26 cellular contexts compared by ENCODE assay signal in the genomic region with DNA sequence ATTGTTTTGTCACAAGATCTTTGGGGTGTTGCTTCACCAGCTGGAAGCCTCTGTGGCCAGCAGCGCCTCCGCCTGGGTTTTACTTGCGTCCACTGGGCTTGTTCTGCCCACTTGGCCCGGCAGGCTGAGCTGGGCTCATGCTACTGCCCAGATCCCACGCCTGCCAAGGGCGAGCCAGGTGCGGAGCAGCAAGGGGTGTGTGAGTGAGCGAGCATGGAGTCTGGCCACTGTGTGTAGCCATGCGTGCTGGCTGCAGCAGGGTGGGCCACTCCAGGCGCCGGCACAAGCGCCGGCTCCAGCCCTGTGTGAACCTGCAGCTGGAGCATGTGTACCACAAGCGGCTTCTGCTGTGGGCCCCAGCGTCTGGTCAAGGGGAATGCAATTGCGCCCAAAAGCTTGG.
"Had no signal": no experiment of that assay in that cellular context is flagged by ENCODE, and none has a peak within 500 bp of the region (broad histone marks: within the 10 kb centered on the region; RNA-seq: fewer than 3 reads in every experiment).

No MANE protein-coding gene starts in this region.

- H3K27me3 Mint-ChIP-seq: activated CD4-positive, alpha-beta memory T cell treated with anti-CD3 and anti-CD28 coated beads, Interleukin-2, amount 10 ng/mL, durations not matched to agents 7 days and 5 days; activated CD4-positive, alpha-beta T cell treated with anti-CD3 and anti-CD28 coated beads, Interleukin-2, amount 10 ng/mL, durations not matched to agents 7 days and 5 days; activated naive CD4-positive, alpha-beta T cell treated with anti-CD3 and anti-CD28 coated beads, Interleukin-2, amount 10 ng/mL, durations not matched to agents 7 days and 5 days; brain had no signal

- H3K36me3 ChIP-seq: ascending aorta, breast epithelium, cardiac muscle cell, colonic mucosa had no signal

- H3K27ac Mint-ChIP-seq: activated CD4-positive, alpha-beta memory T cell treated with anti-CD3 and anti-CD28 coated beads, Interleukin-2, amount 10 ng/mL, durations not matched to agents 7 days and 5 days; activated CD4-positive, alpha-beta T cell treated with anti-CD3 and anti-CD28 coated beads, Interleukin-2, amount 10 ng/mL, durations not matched to agents 7 days and 5 days; activated naive CD4-positive, alpha-beta T cell treated with anti-CD3 and anti-CD28 coated beads, Interleukin-2, amount 10 ng/mL, durations not matched to agents 7 days and 5 days; activated naive CD4-positive, alpha-beta T cell treated with anti-CD3 and anti-CD28 coated beads, Interleukin-2, amount 50 U/mL, for 72 hours; activated naive CD8-positive, alpha-beta T cell treated with anti-CD3 and anti-CD28 coated beads, Interleukin-2, amount 10 ng/mL, durations not matched to agents 7 days and 5 days; activated T-cell treated with anti-CD3 and anti-CD28 coated beads, Interleukin-2, amount 50 U/mL, for 24 hours; activated T-cell treated with anti-CD3 and anti-CD28 coated beads, Interleukin-2, amount 50 U/mL, for 72 hours; brain; endodermal cell had no signal

- ATAC-seq: activated naive CD4-positive, alpha-beta T cell treated with anti-CD3 and anti-CD28 coated beads, Interleukin-2, amount 50 U/mL, for 72 hours; activated T-cell treated with anti-CD3 and anti-CD28 coated beads, Interleukin-2, amount 50 U/mL, for 72 hours; esophagus mucosa had no signal

- H3K36me3 Mint-ChIP-seq: activated naive CD4-positive, alpha-beta T cell treated with anti-CD3 and anti-CD28 coated beads, Interleukin-2, amount 10 ng/mL, durations not matched to agents 7 days and 5 days; activated naive CD4-positive, alpha-beta T cell treated with anti-CD3 and anti-CD28 coated beads, Interleukin-2, amount 50 U/mL, for 72 hours; activated naive CD8-positive, alpha-beta T cell treated with anti-CD3 and anti-CD28 coated beads, Interleukin-2, amount 10 ng/mL, durations not matched to agents 7 days and 5 days; brain had no signal

- H3K27ac ChIP-seq: ascending aorta, breast epithelium, cardiac muscle cell, colonic mucosa had no signal

- DNase-seq: activated CD4-positive, alpha-beta memory T cell treated with anti-CD3 and anti-CD28 coated beads, Interleukin-2, amount 10 ng/mL, durations not matched to agents 7 days and 5 days; activated CD4-positive, alpha-beta T cell treated with anti-CD3 and anti-CD28 coated beads for 1 hour; activated CD4-positive, alpha-beta T cell treated with anti-CD3 and anti-CD28 coated beads for 4 hours; activated CD4-positive, alpha-beta T cell treated with anti-CD3 and anti-CD28 coated beads, Interleukin-2, amount 10 ng/mL, durations not matched to agents 7 days and 5 days; activated CD4-positive, alpha-beta T cell treated with anti-CD3 and anti-CD28 coated beads, Interleukin-2, amount 50 U/mL, for 4 hours; activated CD8-positive, alpha-beta memory T cell treated with anti-CD3 and anti-CD28 coated beads, Interleukin-2, amount 50 U/mL, for 48 hours; activated gamma-delta T cell; activated naive CD4-positive, alpha-beta T cell; activated naive CD4-positive, alpha-beta T cell treated with anti-CD3 and anti-CD28 coated beads, Interleukin-2, amount 10 ng/mL, durations not matched to agents 7 days and 5 days; activated naive CD8-positive, alpha-beta T cell treated with anti-CD3 and anti-CD28 coated beads, Interleukin-2, amount 10 ng/mL, durations not matched to agents 7 days and 5 days; activated T-cell treated with anti-CD3 and anti-CD28 coated beads for 4 hours; activated T-cell treated with anti-CD3 and anti-CD28 coated beads, Interleukin-2, amount 50 U/mL, for 24 hours; activated T-cell treated with anti-CD3 and anti-CD28 coated beads, Interleukin-2, amount 50 U/mL, for 72 hours; central memory CD4-positive, alpha-beta T cell; cerebellar nuclear complex; colonic mucosa; effector CD8-positive, alpha-beta T cell; endodermal cell; foreskin fibroblast; T-helper 2 cell had no signal

- H3K4me3 Mint-ChIP-seq: activated CD4-positive, alpha-beta memory T cell treated with anti-CD3 and anti-CD28 coated beads, Interleukin-2, amount 10 ng/mL, durations not matched to agents 7 days and 5 days; activated CD4-positive, alpha-beta T cell treated with anti-CD3 and anti-CD28 coated beads, Interleukin-2, amount 10 ng/mL, durations not matched to agents 7 days and 5 days; activated naive CD4-positive, alpha-beta T cell treated with anti-CD3 and anti-CD28 coated beads, Interleukin-2, amount 10 ng/mL, durations not matched to agents 7 days and 5 days; activated naive CD8-positive, alpha-beta T cell treated with anti-CD3 and anti-CD28 coated beads, Interleukin-2, amount 10 ng/mL, durations not matched to agents 7 days and 5 days; activated T-cell treated with anti-CD3 and anti-CD28 coated beads, Interleukin-2, amount 50 U/mL, for 24 hours; activated T-cell treated with anti-CD3 and anti-CD28 coated beads, Interleukin-2, amount 50 U/mL, for 72 hours; brain; endodermal cell had no signal

- H3K4me3 ChIP-seq: ascending aorta, breast epithelium, cardiac muscle cell, colonic mucosa had no signal

- H3K9me3 ChIP-seq: ascending aorta, breast epithelium, colonic mucosa had no signal

- H3K4me1 ChIP-seq: ascending aorta, breast epithelium, colonic mucosa had no signal

- H3K27me3 ChIP-seq: ascending aorta, breast epithelium, colonic mucosa had no signal

- H3K4me1 Mint-ChIP-seq: activated CD4-positive, alpha-beta memory T cell treated with anti-CD3 and anti-CD28 coated beads, Interleukin-2, amount 10 ng/mL, durations not matched to agents 7 days and 5 days; activated CD4-positive, alpha-beta T cell treated with anti-CD3 and anti-CD28 coated beads, Interleukin-2, amount 10 ng/mL, durations not matched to agents 7 days and 5 days; activated naive CD4-positive, alpha-beta T cell treated with anti-CD3 and anti-CD28 coated beads, Interleukin-2, amount 10 ng/mL, durations not matched to agents 7 days and 5 days; activated naive CD8-positive, alpha-beta T cell treated with anti-CD3 and anti-CD28 coated beads, Interleukin-2, amount 10 ng/mL, durations not matched to agents 7 days and 5 days; brain; endodermal cell had no signal

- H3K9me3 Mint-ChIP-seq: activated CD4-positive, alpha-beta memory T cell treated with anti-CD3 and anti-CD28 coated beads, Interleukin-2, amount 10 ng/mL, durations not matched to agents 7 days and 5 days; activated CD4-positive, alpha-beta T cell treated with anti-CD3 and anti-CD28 coated beads, Interleukin-2, amount 10 ng/mL, durations not matched to agents 7 days and 5 days; activated naive CD4-positive, alpha-beta T cell treated with anti-CD3 and anti-CD28 coated beads, Interleukin-2, amount 50 U/mL, for 72 hours; activated naive CD8-positive, alpha-beta T cell treated with anti-CD3 and anti-CD28 coated beads, Interleukin-2, amount 10 ng/mL, durations not matched to agents 7 days and 5 days; activated T-cell treated with anti-CD3 and anti-CD28 coated beads, Interleukin-2, amount 50 U/mL, for 24 hours; activated T-cell treated with anti-CD3 and anti-CD28 coated beads, Interleukin-2, amount 50 U/mL, for 72 hours; endodermal cell had no signal
